In genomic region chrX:154096140-154097002, GRCh38 we compare ENCODE assay signal across 8 cellular contexts. TPM values are rescaled to one million over a fixed set of nuclear protein-coding genes. Genes with fewer than 3 reads are reported as not detected.
DNase-seq lines count a peak whose midpoint lies in the region; ATAC-seq and TF ChIP-seq lines count a peak whose summit lies in the region.

No MANE protein-coding gene starts in this region.

- intact Hi-C loops in right cardiac atrium (cut with DNase I): no loop called here
- intact Hi-C loops in sigmoid colon (cut with DNase I): loop anchor here (5.0 kb wide), 2 partner anchors 44 to 84 kb away; no protein-coding TSS in a partner anchor

- peak in 2 of 3 donors; percentile 58 to 64 for DNase-seq in right cardiac atrium
- DNase-seq in sigmoid colon: no peak
- DNase-seq in NCI-H2196 (lab: John Stamatoyannopoulos, UW; ENCODE audit: unreplicated experiment): no peak

- ATAC-seq in right cardiac atrium (peak; percentile 29 to 43), GM19467 (IDR thresholded peaks at IDR 0.05; ENCODE audit: unreplicated experiment) (no peak), HG03045 (IDR thresholded peaks at IDR 0.05; ENCODE audit: unreplicated experiment) (no peak)

- TF ChIP-seq CTCF in DOHH2 (IDR thresholded peaks at IDR 0.05; ENCODE audit: low read depth, low read length, poor library complexity, severe bottlenecking) (no peak), Loucy (conservative IDR thresholded peaks at IDR 0.05; ENCODE audit: low read length) (no peak), sigmoid colon (IDR thresholded peaks at IDR 0.05) (no peak)

- H3K4me3 ChIP-seq in DOHH2 (ENCODE audit: low read length) (peak overlapping the region; percentile 89), Loucy (ENCODE audit: low read length, poor library complexity, severe bottlenecking) (peak overlapping the region; percentile 91), right cardiac atrium (ENCODE audit: low read length) (peak overlapping the region; percentile 92), sigmoid colon (peak overlapping the region; percentile 64 to 81 (median 74))

- H3K36me3 ChIP-seq in DOHH2 (ENCODE audit: control insufficient read depth, low read length) (peaks cover 16% of the 10 kb centered on the region), Loucy (ENCODE audit: insufficient read depth, low read length) (peaks cover 5% of the 10 kb centered on the region; the same call in 1 of the 2 replicates), sigmoid colon (no peaks in the 10 kb centered on the region)

- H3K27ac ChIP-seq in DOHH2 (ENCODE audit: low read depth, low read length) (peak overlapping the region; percentile 40; the same call in 1 of the 2 replicates), adipose tissue (ENCODE audit: low read depth, low read length) (peak overlapping the region; percentile 66), right cardiac atrium (ENCODE audit: low read length) (peak overlapping the region; percentile 93), sigmoid colon (peak overlapping the region; percentile 95 to 100 (median 98))

- no peaks in the 10 kb centered on the region for H3K27me3 ChIP-seq in DOHH2 (ENCODE audit: control insufficient read depth, low read length)
- H3K27me3 ChIP-seq in Loucy (ENCODE audit: insufficient read depth, low read length, poor library complexity, severe bottlenecking): no peaks in the 10 kb centered on the region
- H3K27me3 ChIP-seq in right cardiac atrium (ENCODE audit: control insufficient read depth, insufficient read depth): no peaks in the 10 kb centered on the region
- H3K27me3 ChIP-seq in sigmoid colon: no peaks in the 10 kb centered on the region

- H3K4me1 ChIP-seq in DOHH2 (ENCODE audit: control insufficient read depth, low read length): peaks cover 39% of the 10 kb centered on the region
- H3K4me1 ChIP-seq in Loucy (ENCODE audit: insufficient read depth, low read length, poor library complexity, severe bottlenecking): peaks cover 38% of the 10 kb centered on the region
- H3K4me1 ChIP-seq in right cardiac atrium (ENCODE audit: control insufficient read depth, insufficient read depth, low read length): peaks cover 6% of the 10 kb centered on the region
- peaks cover 0 to 49% (median 30%) of the 10 kb centered on the region in 4 donors for H3K4me1 ChIP-seq in sigmoid colon

- TF ChIP-seq EP300 in sigmoid colon (IDR thresholded peaks at IDR 0.05): no peak

- H3K4me2 ChIP-seq in DOHH2 (ENCODE audit: low read length): peak overlapping the region; percentile 86
- H3K4me2 ChIP-seq in Loucy (ENCODE audit: low read depth, low read length, poor library complexity, severe bottlenecking): peak overlapping the region; percentile 94

- no peak overlapping the region for H2AFZ ChIP-seq in Loucy (ENCODE audit: low read length)

- H3K9me2 ChIP-seq in DOHH2 (replicated peaks; ENCODE audit: control insufficient read depth, low read length) (no peaks in the 10 kb centered on the region), Loucy (replicated peaks; ENCODE audit: low read depth, low read length) (no peaks in the 10 kb centered on the region)

- H3F3A ChIP-seq in DOHH2 (ENCODE audit: control insufficient read depth, insufficient read depth): no peaks in the 10 kb centered on the region
- H3F3A ChIP-seq in Loucy (ENCODE audit: low read depth): no peaks in the 10 kb centered on the region

- H3K9me3 ChIP-seq in DOHH2 (ENCODE audit: control insufficient read depth, insufficient read depth, low read length) (no peaks in the 10 kb centered on the region), Loucy (ENCODE audit: insufficient read depth, low read depth, low read length) (no peaks in the 10 kb centered on the region), right cardiac atrium (ENCODE audit: control insufficient read depth, low read length) (no peaks in the 10 kb centered on the region), sigmoid colon (no peaks in the 10 kb centered on the region)

- H3K9ac ChIP-seq in Loucy (ENCODE audit: low read depth, low read length, poor library complexity, severe bottlenecking): peak overlapping the region; percentile 85

- TF ChIP-seq POLR2A in sigmoid colon (IDR thresholded peaks at IDR 0.05): no peak

- H4K20me1 ChIP-seq in DOHH2 (ENCODE audit: control insufficient read depth, insufficient read depth, low read depth, low read length) (peaks cover 8% of the 10 kb centered on the region; the same call in 1 of the 2 replicates), Loucy (ENCODE audit: insufficient read depth, low read length, poor library complexity, severe bottlenecking) (peaks cover 44% of the 10 kb centered on the region)

- peaks cover 57% of the 10 kb centered on the region for H3K79me2 ChIP-seq in DOHH2 (ENCODE audit: control insufficient read depth, low read length)
- H3K79me2 ChIP-seq in Loucy (ENCODE audit: insufficient read depth, low read length): peaks cover 56% of the 10 kb centered on the region

- 7 to 45% (median 12%) methylated on average over 26 to 31 of the region's 31 CpGs for WGBS in adipose tissue, 3 donors
- 4% methylated on average over 31 of the region's 31 CpGs for WGBS in right cardiac atrium
- 13 to 14% methylated on average over 31 of the region's 31 CpGs for WGBS in sigmoid colon, 2 donors

RNA-seq across cellular contexts. Expression of gene MECP2, which starts 1.1 kb away (rescaled TPM):
- 10 to 100 TPM in 2 of 3 donors, 1 to 10 TPM in 1; 7.6 to 15.5 (median 13.3) TPM for polyA plus RNA-seq in adipose tissue
- 10 to 100 TPM; 41.2 to 50.2 (median 45.2) TPM for total RNA-seq in right cardiac atrium
- polyA plus RNA-seq in right cardiac atrium: 34.9 TPM
- 10 to 100 TPM; 43.9 to 57.9 (median 49.6) TPM for total RNA-seq in sigmoid colon
- 10 to 100 TPM; 14.4 to 22.5 (median 18.7) TPM for polyA plus RNA-seq in sigmoid colon

RNA-seq across cellular contexts. Expression of gene OPN1LW, which starts 47.7 kb away (rescaled TPM):
- not detected for polyA plus RNA-seq in adipose tissue
- not detected for total RNA-seq in right cardiac atrium
- polyA plus RNA-seq in right cardiac atrium: not detected
- total RNA-seq in sigmoid colon: not detected
- not detected for polyA plus RNA-seq in sigmoid colon

Comparison
In these comparisons a context has a peak if more than half of its experiments do, and no peak if none do; other contexts are left out.
1. H3K27ac ChIP-seq: peak in every context shown above with its lines; median percentile 98 in sigmoid colon; 93 in right cardiac atrium; 66 in adipose tissue; 40 in DOHH2.
2. ATAC-seq: peak in right cardiac atrium (2 of 2); none in GM19467 (single experiment) and HG03045 (single experiment).
3. DNase-seq: peak in right cardiac atrium (2 of 3); none in sigmoid colon (single experiment) and NCI-H2196 (single experiment).
4. Peak in every context shown above with its lines, with median percentiles within 50 percentile points of each other: H3K4me3 ChIP-seq.